In genomic region chr10:97875391-97875790, GRCh38 we compare ENCODE assay signal across 14 cellular contexts.
"Had no signal": no experiment of that assay in that cellular context is flagged by ENCODE, and none has a peak within 500 bp of the region (broad histone marks: within the 10 kb centered on the region; RNA-seq: fewer than 3 reads in every experiment).

No MANE protein-coding gene starts in this region.

- H3K27me3 ChIP-seq: tibial nerve, uterus had no signal

- H3K36me3 ChIP-seq: left lung, prostate gland, tibial nerve, uterus had no signal

- H3K27ac ChIP-seq: left lung, prostate gland, uterus had no signal

- H3K4me1 ChIP-seq: left lung, prostate gland, uterus had no signal

- ATAC-seq: activated CD4-positive, alpha-beta T cell treated with anti-CD3 and anti-CD28 coated beads for 36 hours; activated T-cell treated with anti-CD3 and anti-CD28 coated beads, Interleukin-2, amount 50 U/mL, for 4 hours; left lung; stimulated activated naive B cell treated with anti-CD40 and anti-IgM and Interleukin-4, amounts not matched to agents 10 μg/mL and 1 μg/mL and 100 μg/mL, for 72 hours had no signal

- H3K9me3 ChIP-seq: left lung, prostate gland, tibial nerve, uterus had no signal

- H3K4me3 ChIP-seq: left lung, prostate gland, tibial nerve, uterus had no signal

- DNase-seq: activated CD4-positive, alpha-beta memory T cell treated with anti-CD3 and anti-CD28 coated beads, Interleukin-2, amount 10 ng/mL, durations not matched to agents 7 days and 5 days; activated CD4-positive, alpha-beta T cell treated with anti-CD3 and anti-CD28 coated beads for 36 hours; activated gamma-delta T cell; activated T-cell treated with anti-CD3 and anti-CD28 coated beads, Interleukin-2, amount 50 U/mL, for 4 hours; amniotic stem cell; hippocampal formation; mesenchymal stem cell; occipital lobe; stimulated activated CD4-positive, alpha-beta T cell treated with anti-CD3 and anti-CD28 coated beads, Interleukin-2, amount 100 ng/mL, for 48 hours; stimulated activated naive B cell treated with anti-CD40 and anti-IgM and Interleukin-4, amounts not matched to agents 10 μg/mL and 1 μg/mL and 100 μg/mL, for 72 hours; uterus had no signal
